Comparison of ENCODE assay signal across 1 cellular context in the genomic region with DNA sequence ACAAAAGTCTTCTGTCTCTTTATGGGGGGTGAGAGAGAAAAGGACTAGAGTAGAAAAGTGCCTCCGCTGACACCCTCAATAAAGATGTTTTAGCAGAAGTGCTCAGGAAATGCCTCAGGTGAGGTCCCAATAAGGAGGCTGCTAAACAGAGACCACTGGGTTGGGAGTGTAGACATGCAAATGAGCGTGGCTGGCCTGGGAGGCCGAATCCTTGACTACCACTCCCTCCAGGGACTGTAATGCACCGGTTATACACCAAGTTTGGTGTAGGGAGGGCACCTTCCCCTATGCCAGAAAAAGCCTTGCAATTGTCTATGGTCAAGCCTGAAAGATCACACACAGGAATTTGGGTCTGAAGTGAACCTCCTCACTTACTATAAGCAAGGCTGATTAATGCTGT.
TF ChIP-seq lines count a peak whose summit lies in the region.

No MANE protein-coding gene starts in this region.

TF ChIP-seq in IMR-90, 13 proteins besides CTCF, POLR2A, EP300 and RAD21 (continued from another document):
- TF ChIP-seq ELK1 (IDR thresholded peaks at IDR 0.05; ENCODE audit: borderline replicate concordance, low read depth, low read length), result no peak
- no peak for TF ChIP-seq BHLHE40 (IDR thresholded peaks at IDR 0.05; ENCODE audit: low read depth, low read length)
- TF ChIP-seq FOS (IDR thresholded peaks at IDR 0.05; ENCODE audit: low read depth, low read length), result no peak
TF ChIP-seq in IMR-90: peak in this region for 0.
